In the genomic region with DNA sequence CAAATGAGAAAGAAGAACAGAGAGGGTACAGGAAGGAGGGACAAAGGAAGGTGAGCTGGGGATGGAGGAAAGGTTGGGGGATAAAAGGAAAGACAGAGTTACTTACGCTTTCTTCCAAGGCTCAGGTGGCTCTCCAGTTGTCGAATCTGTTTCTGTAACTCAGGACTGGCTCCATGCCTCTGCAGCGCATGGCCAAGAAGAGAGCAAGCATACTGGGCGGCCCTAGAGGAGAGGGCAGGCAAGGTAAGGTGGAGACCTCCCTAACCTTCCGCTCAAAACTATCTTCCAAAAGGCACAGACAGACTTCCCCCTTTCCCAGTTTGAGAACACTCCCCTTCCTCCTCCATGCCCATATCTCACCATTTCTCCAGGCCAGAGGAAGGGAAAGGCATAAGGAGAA, we compare ENCODE assay signal across 9 cellular contexts. TPM values are rescaled to one million over a fixed set of nuclear protein-coding genes. Genes with fewer than 3 reads are reported as not detected.
DNase-seq lines count a peak whose midpoint lies in the region; ATAC-seq and TF ChIP-seq lines count a peak whose summit lies in the region.
"Had no signal": no experiment of that assay in that cellular context is flagged by ENCODE, and none has a peak within 500 bp of the region (broad histone marks: within the 10 kb centered on the region; RNA-seq: fewer than 3 reads in every experiment).

No MANE protein-coding gene starts in this region.

- peak overlapping the region; percentile 85 to 95 for H3K9ac ChIP-seq in mucosa of rectum (ENCODE audit: low read depth in 1 of 2, low read length in 2 of 2)

- H3K27ac Mint-ChIP-seq in HFFc6 = peak overlapping the region; percentile 95

- DNase-seq in HFFc6 = no peak
- DNase-seq in cardiac fibroblast (ENCODE audit: low read depth in 2 of 2) = no peak
- DNase-seq in NCI-H345 treated with DMSO at 0.1 percent for 48 hours (lab: John Stamatoyannopoulos, UW; ENCODE audit: unreplicated experiment) = no peak
- DNase-seq in stimulated activated CD4-positive, alpha-beta T cell treated with anti-CD3 and anti-CD28 coated beads, Interleukin-1b, Interleukin-23, amount 100 ng/mL, for 48 hours = no peak
- DNase-seq in superior temporal gyrus (ENCODE audit: extremely low spot score) = no peak
- DNase-seq: NCI-H774 had no signal

- H3K4me3 ChIP-seq in cardiac fibroblast (replicated peaks in 1 of 2; ENCODE audit: low read depth in 2 of 2, low read length in 2 of 2) (peak overlapping the region; percentile 93 to 94), mucosa of rectum (ENCODE audit: low read length in 2 of 2) (peak overlapping the region; percentile 88 to 98)

- no peaks in the 10 kb centered on the region for H3K9me3 ChIP-seq in mucosa of rectum (ENCODE audit: control insufficient read depth in 2 of 2, low read length in 2 of 2)

- H3K27ac ChIP-seq in 22Rv1 (peak overlapping the region; percentile 96), mucosa of rectum (ENCODE audit: low read depth in 2 of 2, low read length in 2 of 2) (peak overlapping the region in 1 of 2 donors; percentile 94)

- H3K27me3 ChIP-seq in mucosa of rectum (ENCODE audit: control insufficient read depth in 2 of 2, insufficient read depth in 2 of 2, low read length in 2 of 2) = no peaks in the 10 kb centered on the region

- H3K4me3 Mint-ChIP-seq in HFFc6 = peak overlapping the region; percentile 97

- peaks cover 20 to 22% of the 10 kb centered on the region in 2 donors for H3K4me1 ChIP-seq in mucosa of rectum (ENCODE audit: control insufficient read depth in 2 of 2, insufficient read depth in 2 of 2, low read length in 2 of 2)

- peaks cover 35% of the 10 kb centered on the region for H3K4me1 Mint-ChIP-seq in HFFc6 (ENCODE audit: low read depth)

- TF ChIP-seq CTCF in 22Rv1 (IDR thresholded peaks at IDR 0.05) (no peak), HFFc6 (IDR thresholded peaks at IDR 0.05) (no peak), cardiac fibroblast (IDR thresholded peaks at IDR 0.05; ENCODE audit: low read depth, low read length) (no peak)

- H3K9me3 Mint-ChIP-seq in HFFc6 = no peaks in the 10 kb centered on the region

- H3K27me3 Mint-ChIP-seq in HFFc6 (ENCODE audit: insufficient read depth) = peaks cover 10% of the 10 kb centered on the region

- no peak for ATAC-seq in HG02938 (IDR thresholded peaks at IDR 0.05; ENCODE audit: unreplicated experiment)

- peaks cover 0 to 18% of the 10 kb centered on the region in 2 donors for H3K36me3 ChIP-seq in mucosa of rectum (ENCODE audit: control insufficient read depth in 2 of 2, insufficient read depth in 2 of 2, low read length in 2 of 2)

- H3K36me3 Mint-ChIP-seq in HFFc6 (ENCODE audit: low read depth) = peaks cover 31% of the 10 kb centered on the region

RNA-seq across cellular contexts. Expression of gene PEX11B, which starts 0.9 kb away (rescaled TPM):
- total RNA-seq in HFFc6 (2021; fragmentation: NEBNext Ultra II Directional; extraction: Animal tissue kit (Norgen Biotek cat#: 25700)) = 10 to 100 TPM; 30.3 to 41.1 (median 35.6) TPM

RNA-seq across cellular contexts. Expression of gene ITGA10, which starts 7.7 kb away (rescaled TPM):
- total RNA-seq in HFFc6 (2021; fragmentation: NEBNext Ultra II Directional; extraction: Animal tissue kit (Norgen Biotek cat#: 25700)) = 1 to 10 TPM in 4 of 6 experiments, under 1 TPM in 2; 0.78 to 1.3 (median 1.0) TPM

RNA-seq across cellular contexts. Expression of gene RBM8A, which starts 9.7 kb away (rescaled TPM):
- 100 to 1,000 TPM; 135 to 166 (median 157) TPM for total RNA-seq in HFFc6 (2021; fragmentation: NEBNext Ultra II Directional; extraction: Animal tissue kit (Norgen Biotek cat#: 25700))

RNA-seq across cellular contexts. Expression of gene ANKRD35, which starts 31.9 kb away (rescaled TPM):
- total RNA-seq in HFFc6 (2021; fragmentation: NEBNext Ultra II Directional; extraction: Animal tissue kit (Norgen Biotek cat#: 25700)) = 1 to 10 TPM in 4 of 6 experiments, under 1 TPM in 2; 0.75 to 2.0 (median 1.1) TPM

RNA-seq across cellular contexts. Expression of gene LIX1L, which starts 40.2 kb away (rescaled TPM):
- 10 to 100 TPM; 51.0 to 59.6 (median 56.1) TPM for total RNA-seq in HFFc6 (2021; fragmentation: NEBNext Ultra II Directional; extraction: Animal tissue kit (Norgen Biotek cat#: 25700))
